ENCODE assay signal across 8 cellular contexts in genomic region chr6:32894085-32895005, GRCh38. TPM values are rescaled to one million over a fixed set of nuclear protein-coding genes. Genes with fewer than 3 reads are reported as not detected.
DNase-seq lines count a peak whose midpoint lies in the region; ATAC-seq and TF ChIP-seq lines count a peak whose summit lies in the region.

No MANE protein-coding gene starts in this region.

- H3K36me3 Mint-ChIP-seq in activated naive CD4-positive, alpha-beta T cell treated with anti-CD3 and anti-CD28 coated beads, Interleukin-2, amount 50 U/mL, for 72 hours = peaks cover 19 to 30% of the 10 kb centered on the region in 2 donors
- no peaks in the 10 kb centered on the region for H3K36me3 Mint-ChIP-seq in osteocyte (ENCODE audit: unreplicated experiment)

- H3K36me3 ChIP-seq in SK-N-MC (ENCODE audit: insufficient read depth, low read length) = 0 out of 2 replicates have a peak, but pooled peaks cover 4% of the 10 kb centered on the region
- H3K36me3 ChIP-seq in thymus (ENCODE audit: control insufficient read depth, insufficient read depth) = no peaks in the 10 kb centered on the region

- intact Hi-C loops in head of caudate nucleus (cut with DNase I) = no loop called here

- peak; percentile 95 for ATAC-seq in HG02588 (IDR thresholded peaks at IDR 0.05; ENCODE audit: unreplicated experiment)
- peak; percentile 98 to 99 for ATAC-seq in activated naive CD4-positive, alpha-beta T cell treated with anti-CD3 and anti-CD28 coated beads, Interleukin-2, amount 50 U/mL, for 72 hours

- peak; percentile 26 for TF ChIP-seq CTCF in osteocyte (IDR thresholded peaks at IDR 0.05)

- H3K9me3 ChIP-seq in SK-N-MC (ENCODE audit: low read depth, low read length) (no peaks in the 10 kb centered on the region), thymus (ENCODE audit: control insufficient read depth) (no peaks in the 10 kb centered on the region)

- DNase-seq in NCI-H1048 (lab: John Stamatoyannopoulos, UW) (peak; percentile 90), SK-N-MC (ENCODE audit: low read depth, low spot score) (peak; percentile 83), head of caudate nucleus (peak; percentile 91 to 98 (median 96)), osteocyte (ENCODE audit: extremely low spot score, unreplicated experiment) (peak; percentile 97)
- peak; percentile 97 to 99 for DNase-seq in activated naive CD4-positive, alpha-beta T cell treated with anti-CD3 and anti-CD28 coated beads, Interleukin-2, amount 50 U/mL, for 72 hours (ENCODE audit: low spot score in 2 of 2)

- peak overlapping the region; percentile 92 to 98 for H3K27ac Mint-ChIP-seq in activated naive CD4-positive, alpha-beta T cell treated with anti-CD3 and anti-CD28 coated beads, Interleukin-2, amount 50 U/mL, for 72 hours
- peak overlapping the region; percentile 97 for H3K27ac Mint-ChIP-seq in osteocyte (ENCODE audit: unreplicated experiment)

- H3K4me1 ChIP-seq in thymus (ENCODE audit: control insufficient read depth, insufficient read depth, low read length) = peaks cover 18% of the 10 kb centered on the region

- H3K27me3 ChIP-seq in thymus (ENCODE audit: control insufficient read depth, insufficient read depth) = no peaks in the 10 kb centered on the region

- peaks cover 19% of the 10 kb centered on the region for H3K4me1 Mint-ChIP-seq in osteocyte (ENCODE audit: unreplicated experiment)

- no peaks in the 10 kb centered on the region for H3K9me3 Mint-ChIP-seq in activated naive CD4-positive, alpha-beta T cell treated with anti-CD3 and anti-CD28 coated beads, Interleukin-2, amount 50 U/mL, for 72 hours
- no peaks in the 10 kb centered on the region for H3K9me3 Mint-ChIP-seq in osteocyte (ENCODE audit: unreplicated experiment)

- peak overlapping the region; percentile 79 for H3K9ac ChIP-seq in SK-N-MC (ENCODE audit: insufficient read length)

- H3K4me3 ChIP-seq in GM08714 (ENCODE audit: low read length) = peak overlapping the region; percentile 77
- H3K4me3 ChIP-seq in SK-N-MC = peak overlapping the region; percentile 98
- peak overlapping the region; percentile 85 for H3K4me3 ChIP-seq in thymus (ENCODE audit: low read length)

- peak overlapping the region; percentile 77 for H3K27ac ChIP-seq in SK-N-MC
- peak overlapping the region; percentile 93 for H3K27ac ChIP-seq in thymus (ENCODE audit: low read depth)

- H3K4me3 Mint-ChIP-seq in osteocyte (ENCODE audit: unreplicated experiment) = peak overlapping the region; percentile 97

- peaks cover 6% of the 10 kb centered on the region for H3K27me3 Mint-ChIP-seq in osteocyte (ENCODE audit: unreplicated experiment)

- under 1% methylated on average over 61 of the region's 61 CpGs for WGBS in thymus

RNA-seq across cellular contexts. Expression of gene PSMB9, which starts 40.4 kb away (rescaled TPM):
- 100 to 1,000 TPM; 202 to 262 TPM for total RNA-seq in activated naive CD4-positive, alpha-beta T cell treated with anti-CD3 and anti-CD28 coated beads, Interleukin-2, amount 50 U/mL, for 72 hours
- total RNA-seq in osteocyte = 20.8 and 26.2 TPM in 2 replicates
- polyA plus RNA-seq in thymus = 143 TPM

RNA-seq across cellular contexts. Expression of gene TAP1, which starts 40.8 kb away (rescaled TPM):
- total RNA-seq in activated naive CD4-positive, alpha-beta T cell treated with anti-CD3 and anti-CD28 coated beads, Interleukin-2, amount 50 U/mL, for 72 hours = 100 to 1,000 TPM; 234 to 319 TPM
- 33.2 and 34.5 TPM in 2 replicates for total RNA-seq in osteocyte
- polyA plus RNA-seq in thymus = 155 TPM

RNA-seq across cellular contexts. Expression of gene HLA-DMB, which starts 46.5 kb away (rescaled TPM):
- 1 to 10 TPM; 2.8 to 4.5 TPM for total RNA-seq in activated naive CD4-positive, alpha-beta T cell treated with anti-CD3 and anti-CD28 coated beads, Interleukin-2, amount 50 U/mL, for 72 hours
- not detected in 2 replicates for total RNA-seq in osteocyte
- polyA plus RNA-seq in thymus = 71.0 TPM

RNA-seq across cellular contexts. Expression of gene PSMB8, which starts 50.5 kb away (rescaled TPM):
- 100 to 1,000 TPM; 334 to 353 TPM for total RNA-seq in activated naive CD4-positive, alpha-beta T cell treated with anti-CD3 and anti-CD28 coated beads, Interleukin-2, amount 50 U/mL, for 72 hours
- total RNA-seq in osteocyte = 66.1 and 68.8 TPM in 2 replicates
- polyA plus RNA-seq in thymus = 177 TPM

RNA-seq across cellular contexts. Expression of gene TAP2, which starts 55.8 kb away (rescaled TPM):
- total RNA-seq in activated naive CD4-positive, alpha-beta T cell treated with anti-CD3 and anti-CD28 coated beads, Interleukin-2, amount 50 U/mL, for 72 hours = 100 to 1,000 TPM; 118 to 128 TPM
- 50.1 and 51.9 TPM in 2 replicates for total RNA-seq in osteocyte
- polyA plus RNA-seq in thymus = 39.8 TPM

Comparison
In these comparisons a context has a peak if more than half of its experiments do, and no peak if none do; other contexts are left out.
1. Peak in every context shown above with its lines: DNase-seq, ATAC-seq, H3K4me3 ChIP-seq and H3K27ac ChIP-seq.